11 cellular contexts compared by ENCODE assay signal in the genomic region with DNA sequence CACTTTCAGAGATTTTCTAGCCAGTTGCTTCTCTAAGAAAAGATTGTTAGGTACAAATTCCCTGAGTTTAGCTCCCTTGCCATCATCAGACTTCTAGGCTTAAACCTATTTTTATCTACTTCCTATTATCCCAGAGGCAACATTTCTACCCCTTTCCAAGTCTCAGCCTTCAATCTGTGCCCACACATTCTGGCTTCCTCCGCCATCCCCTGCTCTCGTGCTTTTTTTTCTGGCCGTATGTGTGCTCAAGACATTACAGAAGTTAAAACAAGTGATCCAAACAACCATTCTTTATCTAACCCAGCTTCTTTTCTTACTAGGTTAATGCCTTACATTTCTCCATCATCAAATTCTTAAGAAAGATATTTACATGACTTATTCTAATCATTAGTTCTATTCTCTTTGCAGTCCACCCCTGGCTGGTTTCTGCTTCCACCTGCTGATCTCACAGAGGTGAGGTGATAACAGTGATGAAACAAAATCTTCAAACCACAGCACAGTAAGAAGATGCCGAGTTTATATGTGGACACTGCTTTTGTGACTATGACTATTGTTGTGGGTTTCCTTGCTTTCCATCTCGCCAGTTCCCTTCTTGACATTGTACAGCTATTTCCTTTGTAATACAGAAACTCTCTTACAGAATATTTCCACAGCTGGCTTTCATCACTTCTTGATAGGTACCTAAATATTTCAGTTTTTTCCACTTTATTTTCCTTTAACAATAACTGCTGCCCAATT. TPM values are rescaled to one million over a fixed set of nuclear protein-coding genes. Genes with fewer than 3 reads are reported as not detected.
DNase-seq lines count a peak whose midpoint lies in the region; ATAC-seq, FAIRE-seq and TF ChIP-seq lines count a peak whose summit lies in the region.
"Had no signal": no experiment of that assay in that cellular context is flagged by ENCODE, and none has a peak within 500 bp of the region (broad histone marks: within the 10 kb centered on the region; RNA-seq: fewer than 3 reads in every experiment).

No MANE protein-coding gene starts in this region.

- ATAC-seq in HG03469 (IDR thresholded peaks at IDR 0.05; ENCODE audit: unreplicated experiment) = peak; percentile 52

- no peak for TF ChIP-seq CTCF in GM20000 (IDR thresholded peaks at IDR 0.05; ENCODE audit: extremely low read depth, missing control alignments)
- TF ChIP-seq CTCF in fibroblast of the aortic adventitia (IDR thresholded peaks at IDR 0.05; ENCODE audit: insufficient read depth, low read length) = no peak

- DNase-seq in NOMO-1 treated with DMSO at 0.1 percent for 48 hours (lab: John Stamatoyannopoulos, UW; ENCODE audit: unreplicated experiment) = peak; percentile 50
- DNase-seq in NOMO-1 treated with dmso at 0.1 percent for 144 hours (lab: John Stamatoyannopoulos, UW; ENCODE audit: unreplicated experiment) = no peak
- DNase-seq in GM20000 (ENCODE audit: low spot score) = peak; percentile 22
- DNase-seq in fibroblast of the aortic adventitia (ENCODE audit: low read depth) = peak; percentile 31
- no peak for DNase-seq in urothelium cell line (ENCODE audit: low spot score)
- no peak for DNase-seq in NCI-H226
- DNase-seq in SHP77 treated with DMSO at 0.1 percent for 48 hours (lab: John Stamatoyannopoulos, UW) = no peak
- DNase-seq: DMS153, immature natural killer cell, NCI-H524 had no signal

- no peak overlapping the region for H3K4me3 ChIP-seq in fibroblast of the aortic adventitia (ENCODE audit: low read depth, low read length)

- FAIRE-seq in urothelium cell line (lab: Jason Lieb, UNC) = no peak

RNA-seq across cellular contexts. Expression of a gene that starts 18.3 kb away (rescaled TPM):
- total RNA-seq in fibroblast of the aortic adventitia (ENCODE audit: low replicate concordance) = 11.6 and 36.0 TPM in 2 replicates

Comparison
In these comparisons a context has a peak if more than half of its experiments do, and no peak if none do; other contexts are left out.
1. DNase-seq: peak in NOMO-1 treated with DMSO at 0.1 percent for 48 hours (single experiment), GM20000 (single experiment) and fibroblast of the aortic adventitia (single experiment); none in NOMO-1 treated with dmso at 0.1 percent for 144 hours (single experiment), urothelium cell line (single experiment), NCI-H226 (single experiment) and SHP77 treated with DMSO at 0.1 percent for 48 hours (single experiment).